1 cellular context compared by ENCODE assay signal in the genomic region with DNA sequence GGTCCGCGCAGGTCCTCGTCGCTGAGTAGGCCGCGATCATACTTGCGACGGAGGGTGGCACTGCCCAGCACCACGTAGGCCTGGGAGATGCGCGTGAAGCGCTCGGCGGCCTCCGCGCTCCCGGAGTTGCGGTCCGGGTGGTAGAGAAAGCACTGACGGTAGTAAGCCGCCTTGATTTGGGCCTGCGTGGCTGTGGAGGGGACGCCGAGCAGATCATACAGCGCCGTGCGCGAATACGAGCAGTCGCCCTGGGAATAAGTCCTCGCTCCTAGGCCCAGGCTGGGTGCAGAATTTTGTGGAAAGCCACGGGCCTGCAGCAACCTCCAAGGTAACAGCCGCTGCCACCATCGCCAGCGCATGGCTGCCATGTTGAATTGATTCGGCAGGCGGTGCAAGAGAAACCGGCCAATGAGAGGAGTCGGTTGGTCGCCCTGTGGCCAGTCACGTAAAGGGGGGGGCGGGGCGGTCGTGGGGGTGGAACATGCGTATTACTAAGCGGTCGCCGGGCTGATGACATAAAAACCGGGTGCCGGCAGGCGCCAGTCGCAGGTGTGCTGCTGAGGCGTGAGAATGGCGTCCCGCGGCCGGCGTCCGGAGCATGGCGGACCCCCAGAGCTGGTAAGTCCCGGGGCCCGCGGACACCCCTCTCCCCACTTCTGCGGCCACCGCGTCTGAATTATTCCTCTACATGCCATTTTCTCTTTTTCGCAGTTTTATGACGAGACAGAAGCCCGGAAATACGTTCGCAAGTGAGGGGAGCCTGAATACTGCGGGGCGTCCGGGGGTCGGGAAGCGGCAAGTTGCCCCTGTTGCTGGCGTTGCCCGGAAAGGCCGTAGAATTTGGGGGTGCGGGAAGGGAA.
TF ChIP-seq lines count a peak whose summit lies in the region.

A gene with protein sequence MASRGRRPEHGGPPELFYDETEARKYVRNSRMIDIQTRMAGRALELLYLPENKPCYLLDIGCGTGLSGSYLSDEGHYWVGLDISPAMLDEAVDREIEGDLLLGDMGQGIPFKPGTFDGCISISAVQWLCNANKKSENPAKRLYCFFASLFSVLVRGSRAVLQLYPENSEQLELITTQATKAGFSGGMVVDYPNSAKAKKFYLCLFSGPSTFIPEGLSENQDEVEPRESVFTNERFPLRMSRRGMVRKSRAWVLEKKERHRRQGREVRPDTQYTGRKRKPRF (plus strand): TSS at position 542 of the 860 bp plus-strand sequence. CDS start 29 bp downstream, at position 571.
A gene (minus strand): TSS at position 398 of the 860 bp plus-strand sequence. CDS start 30 bp downstream, at position 368.

TF ChIP-seq in HepG2, 621 proteins besides CTCF, POLR2A, EP300 and RAD21 (continued from another document and continues in another):
- TF ChIP-seq ZNF749 (CRISPR knock-in tag; IDR thresholded peaks at IDR 0.05; ENCODE audit: borderline replicate concordance) (0 out of 2 replicates have a peak, but pooled peaks have one; percentile 16), BHLHE40 (IDR thresholded peaks at IDR 0.05; ENCODE audit: low read length) (peak; percentile 62), ZNF530 (CRISPR knock-in tag; IDR thresholded peaks at IDR 0.05; ENCODE audit: low read depth) (no peak), REXO4 (CRISPR knock-in tag; IDR thresholded peaks at IDR 0.05; ENCODE audit: borderline replicate concordance) (no peak), ZNF256 (CRISPR knock-in tag; conservative IDR thresholded peaks at IDR 0.05) (peak; percentile 79; the same call in 1 of the 2 replicates), ZNF619 (CRISPR knock-in tag; IDR thresholded peaks at IDR 0.05) (peak; percentile 55; the same call in 1 of the 2 replicates), STAG1 (CRISPR knock-in tag; IDR thresholded peaks at IDR 0.05) (0 out of 2 replicates have a peak, but pooled peaks have one; percentile 2), HDAC2 (CRISPR knock-in tag; IDR thresholded peaks at IDR 0.05) (peak; percentile 54; the same call in 1 of the 2 replicates), NFKBIZ (CRISPR knock-in tag; IDR thresholded peaks at IDR 0.05) (0 out of 2 replicates have a peak, but pooled peaks have one; percentile 49), ZNF883 (CRISPR knock-in tag; IDR thresholded peaks at IDR 0.05; ENCODE audit: not compliant biosample characterization) (peak; percentile 56), ZNF776 (CRISPR knock-in tag; IDR thresholded peaks at IDR 0.05) (peak; percentile 80; the same call in 1 of the 2 replicates), KLF12 (CRISPR knock-in tag; IDR thresholded peaks at IDR 0.05; ENCODE audit: borderline replicate concordance) (no peak; the same call in 1 of the 2 replicates), MBNL3 (CRISPR knock-in tag; conservative IDR thresholded peaks at IDR 0.05) (no peak), RNF2 (conservative IDR thresholded peaks at IDR 0.05; ENCODE audit: low read depth) (peak; percentile 40; the same call in 1 of the 2 replicates), ZNF549 (CRISPR knock-in tag; IDR thresholded peaks at IDR 0.05) (no peak), CCDC6 (CRISPR knock-in tag; IDR thresholded peaks at IDR 0.05) (0 out of 2 replicates have a peak, but pooled peaks have one; percentile 20), GFI1 (CRISPR knock-in tag; IDR thresholded peaks at IDR 0.05; ENCODE audit: borderline replicate concordance) (no peak; the same call in 1 of the 2 replicates), ZNF841 (CRISPR knock-in tag; IDR thresholded peaks at IDR 0.05; ENCODE audit: borderline replicate concordance) (peak; percentile 50; the same call in 1 of the 2 replicates), KDM5A (IDR thresholded peaks at IDR 0.05; ENCODE audit: borderline replicate concordance, low read length) (peak; percentile 84), ZNF329 (CRISPR knock-in tag; IDR thresholded peaks at IDR 0.05; ENCODE audit: low read depth) (peak; percentile 11; the same call in 1 of the 2 replicates), ZFP62 (CRISPR knock-in tag; IDR thresholded peaks at IDR 0.05) (0 out of 2 replicates have a peak, but pooled peaks have one; percentile 13)
- TF ChIP-seq, protein P1, sequence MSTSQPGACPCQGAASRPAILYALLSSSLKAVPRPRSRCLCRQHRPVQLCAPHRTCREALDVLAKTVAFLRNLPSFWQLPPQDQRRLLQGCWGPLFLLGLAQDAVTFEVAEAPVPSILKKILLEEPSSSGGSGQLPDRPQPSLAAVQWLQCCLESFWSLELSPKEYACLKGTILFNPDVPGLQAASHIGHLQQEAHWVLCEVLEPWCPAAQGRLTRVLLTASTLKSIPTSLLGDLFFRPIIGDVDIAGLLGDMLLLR (CRISPR knock-in tag; IDR thresholded peaks at IDR 0.05), result no peak; the same call in 1 of the 2 replicates
- TF ChIP-seq, protein P2, sequence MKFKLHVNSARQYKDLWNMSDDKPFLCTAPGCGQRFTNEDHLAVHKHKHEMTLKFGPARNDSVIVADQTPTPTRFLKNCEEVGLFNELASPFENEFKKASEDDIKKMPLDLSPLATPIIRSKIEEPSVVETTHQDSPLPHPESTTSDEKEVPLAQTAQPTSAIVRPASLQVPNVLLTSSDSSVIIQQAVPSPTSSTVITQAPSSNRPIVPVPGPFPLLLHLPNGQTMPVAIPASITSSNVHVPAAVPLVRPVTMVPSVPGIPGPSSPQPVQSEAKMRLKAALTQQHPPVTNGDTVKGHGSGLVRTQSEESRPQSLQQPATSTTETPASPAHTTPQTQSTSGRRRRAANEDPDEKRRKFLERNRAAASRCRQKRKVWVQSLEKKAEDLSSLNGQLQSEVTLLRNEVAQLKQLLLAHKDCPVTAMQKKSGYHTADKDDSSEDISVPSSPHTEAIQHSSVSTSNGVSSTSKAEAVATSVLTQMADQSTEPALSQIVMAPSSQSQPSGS (CRISPR knock-in tag; IDR thresholded peaks at IDR 0.05), result no peak
- TF ChIP-seq, protein P3, sequence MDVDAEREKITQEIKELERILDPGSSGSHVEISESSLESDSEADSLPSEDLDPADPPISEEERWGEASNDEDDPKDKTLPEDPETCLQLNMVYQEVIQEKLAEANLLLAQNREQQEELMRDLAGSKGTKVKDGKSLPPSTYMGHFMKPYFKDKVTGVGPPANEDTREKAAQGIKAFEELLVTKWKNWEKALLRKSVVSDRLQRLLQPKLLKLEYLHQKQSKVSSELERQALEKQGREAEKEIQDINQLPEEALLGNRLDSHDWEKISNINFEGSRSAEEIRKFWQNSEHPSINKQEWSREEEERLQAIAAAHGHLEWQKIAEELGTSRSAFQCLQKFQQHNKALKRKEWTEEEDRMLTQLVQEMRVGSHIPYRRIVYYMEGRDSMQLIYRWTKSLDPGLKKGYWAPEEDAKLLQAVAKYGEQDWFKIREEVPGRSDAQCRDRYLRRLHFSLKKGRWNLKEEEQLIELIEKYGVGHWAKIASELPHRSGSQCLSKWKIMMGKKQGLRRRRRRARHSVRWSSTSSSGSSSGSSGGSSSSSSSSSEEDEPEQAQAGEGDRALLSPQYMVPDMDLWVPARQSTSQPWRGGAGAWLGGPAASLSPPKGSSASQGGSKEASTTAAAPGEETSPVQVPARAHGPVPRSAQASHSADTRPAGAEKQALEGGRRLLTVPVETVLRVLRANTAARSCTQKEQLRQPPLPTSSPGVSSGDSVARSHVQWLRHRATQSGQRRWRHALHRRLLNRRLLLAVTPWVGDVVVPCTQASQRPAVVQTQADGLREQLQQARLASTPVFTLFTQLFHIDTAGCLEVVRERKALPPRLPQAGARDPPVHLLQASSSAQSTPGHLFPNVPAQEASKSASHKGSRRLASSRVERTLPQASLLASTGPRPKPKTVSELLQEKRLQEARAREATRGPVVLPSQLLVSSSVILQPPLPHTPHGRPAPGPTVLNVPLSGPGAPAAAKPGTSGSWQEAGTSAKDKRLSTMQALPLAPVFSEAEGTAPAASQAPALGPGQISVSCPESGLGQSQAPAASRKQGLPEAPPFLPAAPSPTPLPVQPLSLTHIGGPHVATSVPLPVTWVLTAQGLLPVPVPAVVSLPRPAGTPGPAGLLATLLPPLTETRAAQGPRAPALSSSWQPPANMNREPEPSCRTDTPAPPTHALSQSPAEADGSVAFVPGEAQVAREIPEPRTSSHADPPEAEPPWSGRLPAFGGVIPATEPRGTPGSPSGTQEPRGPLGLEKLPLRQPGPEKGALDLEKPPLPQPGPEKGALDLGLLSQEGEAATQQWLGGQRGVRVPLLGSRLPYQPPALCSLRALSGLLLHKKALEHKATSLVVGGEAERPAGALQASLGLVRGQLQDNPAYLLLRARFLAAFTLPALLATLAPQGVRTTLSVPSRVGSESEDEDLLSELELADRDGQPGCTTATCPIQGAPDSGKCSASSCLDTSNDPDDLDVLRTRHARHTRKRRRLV (CRISPR knock-in tag; IDR thresholded peaks at IDR 0.05), result 0 out of 2 replicates have a peak, but pooled peaks have one; percentile 33
- TF ChIP-seq, protein P4, sequence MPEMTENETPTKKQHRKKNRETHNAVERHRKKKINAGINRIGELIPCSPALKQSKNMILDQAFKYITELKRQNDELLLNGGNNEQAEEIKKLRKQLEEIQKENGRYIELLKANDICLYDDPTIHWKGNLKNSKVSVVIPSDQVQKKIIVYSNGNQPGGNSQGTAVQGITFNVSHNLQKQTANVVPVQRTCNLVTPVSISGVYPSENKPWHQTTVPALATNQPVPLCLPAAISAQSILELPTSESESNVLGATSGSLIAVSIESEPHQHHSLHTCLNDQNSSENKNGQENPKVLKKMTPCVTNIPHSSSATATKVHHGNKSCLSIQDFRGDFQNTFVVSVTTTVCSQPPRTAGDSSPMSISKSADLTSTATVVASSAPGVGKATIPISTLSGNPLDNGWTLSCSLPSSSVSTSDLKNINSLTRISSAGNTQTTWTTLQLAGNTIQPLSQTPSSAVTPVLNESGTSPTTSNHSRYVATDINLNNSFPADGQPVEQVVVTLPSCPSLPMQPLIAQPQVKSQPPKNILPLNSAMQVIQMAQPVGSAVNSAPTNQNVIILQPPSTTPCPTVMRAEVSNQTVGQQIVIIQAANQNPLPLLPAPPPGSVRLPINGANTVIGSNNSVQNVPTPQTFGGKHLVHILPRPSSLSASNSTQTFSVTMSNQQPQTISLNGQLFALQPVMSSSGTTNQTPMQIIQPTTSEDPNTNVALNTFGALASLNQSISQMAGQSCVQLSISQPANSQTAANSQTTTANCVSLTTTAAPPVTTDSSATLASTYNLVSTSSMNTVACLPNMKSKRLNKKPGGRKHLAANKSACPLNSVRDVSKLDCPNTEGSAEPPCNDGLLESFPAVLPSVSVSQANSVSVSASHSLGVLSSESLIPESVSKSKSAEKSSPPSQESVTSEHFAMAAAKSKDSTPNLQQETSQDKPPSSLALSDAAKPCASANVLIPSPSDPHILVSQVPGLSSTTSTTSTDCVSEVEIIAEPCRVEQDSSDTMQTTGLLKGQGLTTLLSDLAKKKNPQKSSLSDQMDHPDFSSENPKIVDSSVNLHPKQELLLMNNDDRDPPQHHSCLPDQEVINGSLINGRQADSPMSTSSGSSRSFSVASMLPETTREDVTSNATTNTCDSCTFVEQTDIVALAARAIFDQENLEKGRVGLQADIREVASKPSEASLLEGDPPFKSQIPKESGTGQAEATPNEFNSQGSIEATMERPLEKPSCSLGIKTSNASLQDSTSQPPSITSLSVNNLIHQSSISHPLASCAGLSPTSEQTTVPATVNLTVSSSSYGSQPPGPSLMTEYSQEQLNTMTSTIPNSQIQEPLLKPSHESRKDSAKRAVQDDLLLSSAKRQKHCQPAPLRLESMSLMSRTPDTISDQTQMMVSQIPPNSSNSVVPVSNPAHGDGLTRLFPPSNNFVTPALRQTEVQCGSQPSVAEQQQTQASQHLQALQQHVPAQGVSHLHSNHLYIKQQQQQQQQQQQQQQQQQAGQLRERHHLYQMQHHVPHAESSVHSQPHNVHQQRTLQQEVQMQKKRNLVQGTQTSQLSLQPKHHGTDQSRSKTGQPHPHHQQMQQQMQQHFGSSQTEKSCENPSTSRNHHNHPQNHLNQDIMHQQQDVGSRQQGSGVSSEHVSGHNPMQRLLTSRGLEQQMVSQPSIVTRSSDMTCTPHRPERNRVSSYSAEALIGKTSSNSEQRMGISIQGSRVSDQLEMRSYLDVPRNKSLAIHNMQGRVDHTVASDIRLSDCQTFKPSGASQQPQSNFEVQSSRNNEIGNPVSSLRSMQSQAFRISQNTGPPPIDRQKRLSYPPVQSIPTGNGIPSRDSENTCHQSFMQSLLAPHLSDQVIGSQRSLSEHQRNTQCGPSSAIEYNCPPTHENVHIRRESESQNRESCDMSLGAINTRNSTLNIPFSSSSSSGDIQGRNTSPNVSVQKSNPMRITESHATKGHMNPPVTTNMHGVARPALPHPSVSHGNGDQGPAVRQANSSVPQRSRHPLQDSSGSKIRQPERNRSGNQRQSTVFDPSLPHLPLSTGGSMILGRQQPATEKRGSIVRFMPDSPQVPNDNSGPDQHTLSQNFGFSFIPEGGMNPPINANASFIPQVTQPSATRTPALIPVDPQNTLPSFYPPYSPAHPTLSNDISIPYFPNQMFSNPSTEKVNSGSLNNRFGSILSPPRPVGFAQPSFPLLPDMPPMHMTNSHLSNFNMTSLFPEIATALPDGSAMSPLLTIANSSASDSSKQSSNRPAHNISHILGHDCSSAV (CRISPR knock-in tag; IDR thresholded peaks at IDR 0.05; ENCODE audit: borderline replicate concordance), result no peak
- TF ChIP-seq, protein P5, sequence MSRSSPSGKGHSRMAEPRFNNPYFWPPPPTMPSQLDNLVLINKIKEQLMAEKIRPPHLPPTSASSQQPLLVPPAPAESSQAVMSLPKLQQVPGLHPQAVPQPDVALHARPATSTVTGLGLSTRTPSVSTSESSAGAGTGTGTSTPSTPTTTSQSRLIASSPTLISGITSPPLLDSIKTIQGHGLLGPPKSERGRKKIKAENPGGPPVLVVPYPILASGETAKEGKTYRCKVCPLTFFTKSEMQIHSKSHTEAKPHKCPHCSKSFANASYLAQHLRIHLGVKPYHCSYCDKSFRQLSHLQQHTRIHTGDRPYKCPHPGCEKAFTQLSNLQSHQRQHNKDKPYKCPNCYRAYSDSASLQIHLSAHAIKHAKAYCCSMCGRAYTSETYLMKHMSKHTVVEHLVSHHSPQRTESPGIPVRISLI (CRISPR knock-in tag; IDR thresholded peaks at IDR 0.05; ENCODE audit: borderline replicate concordance), result no peak
- TF ChIP-seq, protein P6, sequence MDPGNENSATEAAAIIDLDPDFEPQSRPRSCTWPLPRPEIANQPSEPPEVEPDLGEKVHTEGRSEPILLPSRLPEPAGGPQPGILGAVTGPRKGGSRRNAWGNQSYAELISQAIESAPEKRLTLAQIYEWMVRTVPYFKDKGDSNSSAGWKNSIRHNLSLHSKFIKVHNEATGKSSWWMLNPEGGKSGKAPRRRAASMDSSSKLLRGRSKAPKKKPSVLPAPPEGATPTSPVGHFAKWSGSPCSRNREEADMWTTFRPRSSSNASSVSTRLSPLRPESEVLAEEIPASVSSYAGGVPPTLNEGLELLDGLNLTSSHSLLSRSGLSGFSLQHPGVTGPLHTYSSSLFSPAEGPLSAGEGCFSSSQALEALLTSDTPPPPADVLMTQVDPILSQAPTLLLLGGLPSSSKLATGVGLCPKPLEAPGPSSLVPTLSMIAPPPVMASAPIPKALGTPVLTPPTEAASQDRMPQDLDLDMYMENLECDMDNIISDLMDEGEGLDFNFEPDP (CRISPR knock-in tag; conservative IDR thresholded peaks at IDR 0.05), result 0 out of 2 replicates have a peak, but pooled peaks have one; percentile 79
